ENCODE assay signal across 10 cellular contexts in genomic region chr10:115171392-115171960, GRCh38.
A peak's percentile ranks its signal among the peaks of the same experiment; 100 is the strongest.
DNase-seq lines count a peak whose midpoint lies in the region; ATAC-seq and TF ChIP-seq lines count a peak whose summit lies in the region.
"Had no signal": no experiment of that assay in that cellular context is flagged by ENCODE, and none has a peak within 500 bp of the region (broad histone marks: within the 10 kb centered on the region; RNA-seq: fewer than 3 reads in every experiment).

No MANE protein-coding gene starts in this region.

- no peaks in the 10 kb centered on the region for H3K27me3 ChIP-seq in cardiac muscle cell
- no peaks in the 10 kb centered on the region for H3K27me3 ChIP-seq in OCI-LY3 (ENCODE audit: low read depth, low read length)
- no peaks in the 10 kb centered on the region for H3K27me3 ChIP-seq in fibroblast of lung (ENCODE audit: control insufficient read depth, insufficient read depth, low read length)
- no peaks in the 10 kb centered on the region for H3K27me3 ChIP-seq in upper lobe of right lung

- H3K27ac ChIP-seq in cardiac muscle cell, result no peak overlapping the region
- no peak overlapping the region for H3K27ac ChIP-seq in OCI-LY3 (ENCODE audit: low read length)
- no peak overlapping the region for H3K27ac ChIP-seq in fibroblast of lung (ENCODE audit: insufficient read depth, low read length)
- H3K27ac ChIP-seq in upper lobe of right lung, result no peak overlapping the region

- no peaks in the 10 kb centered on the region for H3K79me2 ChIP-seq in OCI-LY3 (ENCODE audit: low read length)
- H3K79me2 ChIP-seq in fibroblast of lung (ENCODE audit: control insufficient read depth, insufficient read depth, low read length), result no peaks in the 10 kb centered on the region

- H3K9ac ChIP-seq in OCI-LY3 (ENCODE audit: low read length) (no peak overlapping the region), fibroblast of lung (ENCODE audit: insufficient read depth, low read length) (no peak overlapping the region)

- no peak overlapping the region for H3K4me3 ChIP-seq in cardiac muscle cell
- H3K4me3 ChIP-seq in OCI-LY3 (ENCODE audit: low read length), result no peak overlapping the region
- no peak overlapping the region for H3K4me3 ChIP-seq in fibroblast of lung (replicated peaks in 1 of 4; ENCODE audit: control extremely low read depth in 1 of 4, insufficient read depth in 1 of 4, low read depth in 3 of 4, low read length in 4 of 4)
- no peak overlapping the region for H3K4me3 ChIP-seq in upper lobe of right lung

- TF ChIP-seq CTCF in cardiac muscle cell (IDR thresholded peaks at IDR 0.05; ENCODE audit: low read depth, low read length) (peak; percentile 35), OCI-LY3 (IDR thresholded peaks at IDR 0.05; ENCODE audit: low read depth, low read length) (peak; percentile 43), fibroblast of lung (conservative IDR thresholded peaks at IDR 0.05 in 1 of 2, IDR thresholded peaks at IDR 0.05 in 1 of 2; ENCODE audit: low read depth in 1 of 2, low read length in 2 of 2) (peak in 1 of 2 donors; percentile 26), upper lobe of right lung (IDR thresholded peaks at IDR 0.05) (peak; percentile 46)

- H2AFZ ChIP-seq in OCI-LY3 (ENCODE audit: low read depth, low read length) (no peak overlapping the region), fibroblast of lung (ENCODE audit: low read length) (no peak overlapping the region)

- no peaks in the 10 kb centered on the region for H4K20me1 ChIP-seq in OCI-LY3 (ENCODE audit: insufficient read depth, low read length)
- no peaks in the 10 kb centered on the region for H4K20me1 ChIP-seq in fibroblast of lung (ENCODE audit: control insufficient read depth, extremely low read depth, insufficient read depth, low read length)

- H3K4me2 ChIP-seq in OCI-LY3 (ENCODE audit: low read length) (no peak overlapping the region), fibroblast of lung (ENCODE audit: extremely low read depth, insufficient read depth, low read length) (no peak overlapping the region)

- no peak overlapping the region for H3K4me3 Mint-ChIP-seq in effector memory CD8-positive, alpha-beta T cell
- H3K4me3 Mint-ChIP-seq: activated naive CD8-positive, alpha-beta T cell had no signal

- H3K9me3 ChIP-seq in cardiac muscle cell (ENCODE audit: low read depth) (no peaks in the 10 kb centered on the region), OCI-LY3 (ENCODE audit: insufficient read depth, low read length) (no peaks in the 10 kb centered on the region), fibroblast of lung (ENCODE audit: control insufficient read depth, insufficient read depth, low read depth, low read length) (no peaks in the 10 kb centered on the region), upper lobe of right lung (no peaks in the 10 kb centered on the region)

- no peaks in the 10 kb centered on the region for H3K36me3 Mint-ChIP-seq in effector memory CD8-positive, alpha-beta T cell (ENCODE audit: insufficient read depth)
- H3K36me3 Mint-ChIP-seq: activated naive CD8-positive, alpha-beta T cell had no signal

- H3K27ac Mint-ChIP-seq in effector memory CD8-positive, alpha-beta T cell, result no peak overlapping the region
- H3K27ac Mint-ChIP-seq: activated naive CD8-positive, alpha-beta T cell had no signal

- no peaks in the 10 kb centered on the region for H3K9me3 Mint-ChIP-seq in effector memory CD8-positive, alpha-beta T cell

- H3K36me3 ChIP-seq in cardiac muscle cell (no peaks in the 10 kb centered on the region), OCI-LY3 (replicated peaks; ENCODE audit: low read depth, low read length) (no peaks in the 10 kb centered on the region), fibroblast of lung (ENCODE audit: control insufficient read depth, insufficient read depth, low read length) (no peaks in the 10 kb centered on the region), upper lobe of right lung (no peaks in the 10 kb centered on the region)

- ATAC-seq in Right ventricle myocardium inferior (no peak), upper lobe of right lung (no peak)
- no peak for ATAC-seq in effector memory CD8-positive, alpha-beta T cell (replicated peaks)

- H3K4me1 ChIP-seq in cardiac muscle cell (ENCODE audit: low read depth) (no peaks in the 10 kb centered on the region), OCI-LY3 (ENCODE audit: low read length) (no peaks in the 10 kb centered on the region), fibroblast of lung (ENCODE audit: control insufficient read depth, extremely low read depth, insufficient read depth, low read length) (no peaks in the 10 kb centered on the region), upper lobe of right lung (no peaks in the 10 kb centered on the region)

- H3K27me3 Mint-ChIP-seq in effector memory CD8-positive, alpha-beta T cell, result no peaks in the 10 kb centered on the region

- DNase-seq in cardiac muscle cell (ENCODE audit: low read depth in 1 of 2, low spot score in 1 of 2) (peak in 1 of 2 donors; percentile 15), Right ventricle myocardium inferior (ENCODE audit: missing footprints) (no peak), fibroblast of lung (ENCODE audit: low read depth in 2 of 2) (peak; percentile 1 to 38), upper lobe of right lung (no peak), NCI-H1048 (lab: John Stamatoyannopoulos, UW) (no peak)
- DNase-seq in activated CD4-positive, alpha-beta T cell treated with anti-CD3 and anti-CD28 coated beads, Interleukin-2, amount 50 U/mL, for 48 hours, result no peak
- DNase-seq in effector memory CD8-positive, alpha-beta T cell, result no peak
- DNase-seq: occipital lobe had no signal

- no peaks in the 10 kb centered on the region for H3K4me1 Mint-ChIP-seq in effector memory CD8-positive, alpha-beta T cell (ENCODE audit: low read depth in 2 of 2)

- intact Hi-C loops in Right ventricle myocardium inferior (cut with DNase I), result loop anchor here (10.0 kb wide), 1 partner anchor 1213 kb away; no protein-coding TSS in a partner anchor
- intact Hi-C loops in upper lobe of right lung (cut with DNase I), result no loop called here

Comparison
In these comparisons a context has a peak if more than half of its experiments do, and no peak if none do; other contexts are left out.
1. DNase-seq: peak in fibroblast of lung (2 of 2); none in Right ventricle myocardium inferior (single experiment), upper lobe of right lung (single experiment), activated CD4-positive, alpha-beta T cell treated with anti-CD3 and anti-CD28 coated beads, Interleukin-2, amount 50 U/mL, for 48 hours (0 of 2), effector memory CD8-positive, alpha-beta T cell (0 of 3) and NCI-H1048 (single experiment).